8 cellular contexts compared by ENCODE assay signal in genomic region chr9:132877818-132878694, GRCh38.
A peak's percentile ranks its signal among the peaks of the same experiment; 100 is the strongest.
DNase-seq lines count a peak whose midpoint lies in the region; ATAC-seq lines count a peak whose summit lies in the region.

A gene with protein sequence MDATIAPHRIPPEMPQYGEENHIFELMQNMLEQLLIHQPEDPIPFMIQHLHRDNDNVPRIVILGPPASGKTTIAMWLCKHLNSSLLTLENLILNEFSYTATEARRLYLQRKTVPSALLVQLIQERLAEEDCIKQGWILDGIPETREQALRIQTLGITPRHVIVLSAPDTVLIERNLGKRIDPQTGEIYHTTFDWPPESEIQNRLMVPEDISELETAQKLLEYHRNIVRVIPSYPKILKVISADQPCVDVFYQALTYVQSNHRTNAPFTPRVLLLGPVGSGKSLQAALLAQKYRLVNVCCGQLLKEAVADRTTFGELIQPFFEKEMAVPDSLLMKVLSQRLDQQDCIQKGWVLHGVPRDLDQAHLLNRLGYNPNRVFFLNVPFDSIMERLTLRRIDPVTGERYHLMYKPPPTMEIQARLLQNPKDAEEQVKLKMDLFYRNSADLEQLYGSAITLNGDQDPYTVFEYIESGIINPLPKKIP (minus strand): TSS chr9:132878284. CDS start chr9:132878255, 29 bp downstream.

- peak within 1 kb of the TSS; percentile 91 for H3K27ac ChIP-seq in caudate nucleus (ENCODE audit: low read depth, low read length)

- no peak for ATAC-seq in GM18858 (IDR thresholded peaks at IDR 0.05; ENCODE audit: unreplicated experiment)

- DNase-seq in EH (ENCODE audit: low read depth): peak; percentile 70
- DNase-seq in GOT3 (lab: John Stamatoyannopoulos, UW): peak; percentile 17
- DNase-seq in NCI-H128 (lab: John Stamatoyannopoulos, UW; ENCODE audit: unreplicated experiment): peak; percentile 19
- peak; percentile 50 to 59 (median 56) for DNase-seq in activated CD4-positive, CD25-positive, alpha-beta regulatory T cell (lab: John Stamatoyannopoulos, UW)
- DNase-seq in caudate nucleus (lab: John Stamatoyannopoulos, UW): peak in 53 of 61 donors; percentile 6 to 77 (median 47)
- DNase-seq in inferior parietal cortex (ENCODE audit: extremely low spot score): peak; percentile 72
- DNase-seq in smooth muscle cell of the brain vasculature (ENCODE audit: low read depth, low spot score): peak; percentile 17

Comparison
In these comparisons a context has a peak if more than half of its experiments do, and no peak if none do; other contexts are left out.
1. DNase-seq: peak in every context shown above with its lines; median percentile 72 in inferior parietal cortex; 70 in EH; 56 in activated CD4-positive, CD25-positive, alpha-beta regulatory T cell; 47 in caudate nucleus; 19 in NCI-H128; 17 in GOT3; 17 in smooth muscle cell of the brain vasculature.